8 cellular contexts compared by ENCODE assay signal in the genomic region with DNA sequence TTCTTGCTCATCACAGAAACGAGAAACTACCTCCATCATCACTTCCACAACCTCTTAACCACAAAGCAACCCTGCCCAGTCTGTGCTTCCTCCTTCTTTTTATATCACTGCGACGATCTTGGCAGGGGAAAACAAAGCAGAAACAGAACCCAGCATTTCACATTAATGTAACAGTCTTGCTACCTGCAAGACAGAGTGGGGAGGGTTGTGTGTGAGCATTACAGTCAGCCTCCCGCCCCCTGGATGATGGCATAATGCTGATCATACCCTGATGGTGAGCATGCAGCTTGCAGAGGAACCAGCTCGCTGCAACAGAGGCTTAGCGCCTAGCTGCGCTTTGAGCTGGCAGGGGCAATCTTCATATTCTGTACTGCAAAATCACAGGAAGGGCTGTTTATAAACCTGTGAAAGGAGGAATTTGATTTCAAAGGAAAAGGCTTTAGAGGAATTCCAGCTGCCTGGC.
A peak's percentile ranks its signal among the peaks of the same experiment; 100 is the strongest.
DNase-seq lines count a peak whose midpoint lies in the region; ATAC-seq and TF ChIP-seq lines count a peak whose summit lies in the region.

No MANE protein-coding gene starts in this region.

- WGBS in gastroesophageal sphincter (ENCODE audit: low coverage in 1 of 2), 2 donors, result 10 to 28% methylated on average over 3 of the region's 7 CpGs

- H3K27ac Mint-ChIP-seq in CD4-positive, alpha-beta memory T cell, result peak overlapping the region; percentile 5 to 79 (median 39)

- no peak overlapping the region for H3K27ac ChIP-seq in CD4-positive, alpha-beta memory T cell (ENCODE audit: low read depth, low read length)
- H3K27ac ChIP-seq in gastroesophageal sphincter, result no peak overlapping the region

- H3K27me3 ChIP-seq in CD4-positive, alpha-beta memory T cell (ENCODE audit: insufficient read depth, low read length), result no peaks in the 10 kb centered on the region
- no peaks in the 10 kb centered on the region for H3K27me3 ChIP-seq in gastroesophageal sphincter

- intact Hi-C loops in CD4-positive, alpha-beta memory T cell (cut with micrococcal nuclease), result loop anchor here (5.0 kb wide), 1 partner anchor 379 kb away; no protein-coding TSS in a partner anchor

- ATAC-seq in GM21723 (IDR thresholded peaks at IDR 0.05; ENCODE audit: unreplicated experiment) (peak; percentile 82), HG02623 (IDR thresholded peaks at IDR 0.05; ENCODE audit: unreplicated experiment) (no peak), gastroesophageal sphincter (no peak)

- no peak for TF ChIP-seq EP300 in gastroesophageal sphincter (IDR thresholded peaks at IDR 0.05)

- no peak for TF ChIP-seq CTCF in gastroesophageal sphincter (IDR thresholded peaks at IDR 0.05)

- H3K4me3 Mint-ChIP-seq in CD4-positive, alpha-beta memory T cell, result peak overlapping the region; percentile 57 to 89 (median 75)

- H3K9me3 Mint-ChIP-seq in CD4-positive, alpha-beta memory T cell, result peaks cover 0 to 2% (median 0%) of the 10 kb centered on the region in 8 donors

- H3K36me3 Mint-ChIP-seq in CD4-positive, alpha-beta memory T cell, result no peaks in the 10 kb centered on the region

- H3K27me3 Mint-ChIP-seq in CD4-positive, alpha-beta memory T cell, result no peaks in the 10 kb centered on the region

- no peaks in the 10 kb centered on the region for H3K36me3 ChIP-seq in CD4-positive, alpha-beta memory T cell (ENCODE audit: insufficient read depth, low read length)
- no peaks in the 10 kb centered on the region for H3K36me3 ChIP-seq in gastroesophageal sphincter

- TF ChIP-seq POLR2A in gastroesophageal sphincter (IDR thresholded peaks at IDR 0.05), result no peak

- peaks cover 26% of the 10 kb centered on the region for H3K4me1 ChIP-seq in CD4-positive, alpha-beta memory T cell (ENCODE audit: insufficient read depth, low read length)
- peaks cover 3 to 18% (median 5%) of the 10 kb centered on the region in 3 donors for H3K4me1 ChIP-seq in gastroesophageal sphincter

- peaks cover 16 to 29% (median 22%) of the 10 kb centered on the region in 4 donors for H3K4me1 Mint-ChIP-seq in CD4-positive, alpha-beta memory T cell

- peak; percentile 58 to 73 (median 65) for DNase-seq in CD4-positive, alpha-beta memory T cell
- DNase-seq in NAMALWA (ENCODE audit: low spot score), result peak; percentile 31
- peak; percentile 21 for DNase-seq in activated T-cell treated with anti-CD3 and anti-CD28 coated beads for 48 hours (ENCODE audit: low read depth)
- DNase-seq in kidney glomerular epithelial cell (lab: John Stamatoyannopoulos, UW), result peak; percentile 26
- DNase-seq in stimulated activated CD4-positive, alpha-beta T cell treated with anti-CD3 and anti-CD28 coated beads, TNF-alpha, amount 100 ng/mL, for 1 hour (ENCODE audit: low read depth in 3 of 3, low spot score in 1 of 3), result peak in 2 of 3 donors; percentile 0 to 12

- peak overlapping the region in 1 of 2 donors; percentile 29 for H3K4me3 ChIP-seq in CD4-positive, alpha-beta memory T cell (ENCODE audit: low read length in 2 of 2)
- no peak overlapping the region for H3K4me3 ChIP-seq in gastroesophageal sphincter

- CTCF ChIA-PET in CD4-positive, alpha-beta memory T cell (lab: Charles Lee; ENCODE audit: partially characterized antibody), result interaction anchor here (0.5 kb wide), 1 partner anchor 68 kb away, joined by 5 read pairs; no protein-coding TSS in a partner anchor

- no peaks in the 10 kb centered on the region for H3K9me3 ChIP-seq in CD4-positive, alpha-beta memory T cell (ENCODE audit: control insufficient read depth in 1 of 2, low read length in 2 of 2)
- no peaks in the 10 kb centered on the region for H3K9me3 ChIP-seq in gastroesophageal sphincter

- POLR2A ChIA-PET in CD4-positive, alpha-beta memory T cell (lab: Charles Lee; ENCODE audit: partially characterized antibody), result no interaction called here

Comparison
In these comparisons a context has a peak if more than half of its experiments do, and no peak if none do; other contexts are left out.
1. DNase-seq: peak in every context shown above with its lines; median percentile 65 in CD4-positive, alpha-beta memory T cell; 31 in NAMALWA; 26 in kidney glomerular epithelial cell; 21 in activated T-cell treated with anti-CD3 and anti-CD28 coated beads for 48 hours; 6 in stimulated activated CD4-positive, alpha-beta T cell treated with anti-CD3 and anti-CD28 coated beads, TNF-alpha, amount 100 ng/mL, for 1 hour.